ENCODE assay signal across 1 cellular context in genomic region chr17:69523252-69523861, GRCh38.
TF ChIP-seq lines count a peak whose summit lies in the region.

No MANE protein-coding gene starts in this region.

TF ChIP-seq in HepG2, 621 proteins besides CTCF, POLR2A, EP300 and RAD21 (continued from another document):
- TF ChIP-seq HDAC2 (CRISPR knock-in tag; IDR thresholded peaks at IDR 0.05), result 0 out of 2 replicates have a peak, but pooled peaks have one; percentile 17
- no peak for TF ChIP-seq ZFP82 (CRISPR knock-in tag; IDR thresholded peaks at IDR 0.05; ENCODE audit: borderline replicate concordance)
- TF ChIP-seq SP5 (CRISPR knock-in tag; IDR thresholded peaks at IDR 0.05; ENCODE audit: borderline replicate concordance, low read depth), result no peak
- TF ChIP-seq RFX1 (IDR thresholded peaks at IDR 0.05), result no peak
- TF ChIP-seq SMC3 (IDR thresholded peaks at IDR 0.05; ENCODE audit: low read length), result peak; percentile 86
- TF ChIP-seq RAD51 (IDR thresholded peaks at IDR 0.05; ENCODE audit: borderline replicate concordance), result no peak
- TF ChIP-seq ERF (CRISPR knock-in tag; IDR thresholded peaks at IDR 0.05), result 0 out of 2 replicates have a peak, but pooled peaks have one; percentile 45
- no peak for TF ChIP-seq XRCC5 (optimal IDR thresholded peaks at IDR 0.05; ENCODE audit: low read length)
TF ChIP-seq in HepG2: peak in this region for 13.
